In genomic region chr10:8100366-8100765, GRCh38 we compare ENCODE assay signal across 1 cellular context.
TF ChIP-seq lines count a peak whose summit lies in the region.

No MANE protein-coding gene starts in this region.

TF ChIP-seq in H1, 55 proteins besides CTCF, POLR2A, EP300 and RAD21:
- TF ChIP-seq CHD2 (IDR thresholded peaks at IDR 0.05; ENCODE audit: low read length), result no peak
- no peak for TF ChIP-seq NANOG (IDR thresholded peaks at IDR 0.05; ENCODE audit: insufficient read depth, low read depth, low read length, poor library complexity, severe bottlenecking)
- no peak for TF ChIP-seq JUND (IDR thresholded peaks at IDR 0.05; ENCODE audit: low read length)
- no peak for TF ChIP-seq TAF7 (optimal IDR thresholded peaks at IDR 0.05; ENCODE audit: borderline replicate concordance, low read depth, low read length)
- TF ChIP-seq POLR2AphosphoS5 (IDR thresholded peaks at IDR 0.05; ENCODE audit: low read depth, low read length), result no peak
- no peak for TF ChIP-seq SRF (IDR thresholded peaks at IDR 0.05; ENCODE audit: low read depth, low read length)
- TF ChIP-seq SP2 (IDR thresholded peaks at IDR 0.05; ENCODE audit: low read length), result no peak
- no peak for TF ChIP-seq MAFK (IDR thresholded peaks at IDR 0.05; ENCODE audit: low read depth, low read length)
- no peak for TF ChIP-seq TAF1 (IDR thresholded peaks at IDR 0.05; ENCODE audit: low read depth, low read length)
- no peak for TF ChIP-seq KDM4A (IDR thresholded peaks at IDR 0.05; ENCODE audit: low read depth, low read length, severe bottlenecking)
- TF ChIP-seq SIX5 (IDR thresholded peaks at IDR 0.05; ENCODE audit: low read depth, low read length), result no peak
- TF ChIP-seq BRCA1 (IDR thresholded peaks at IDR 0.05; ENCODE audit: low read depth, low read length), result no peak
- no peak for TF ChIP-seq TCF12 (IDR thresholded peaks at IDR 0.05; ENCODE audit: low read depth, low read length)
